8 cellular contexts compared by ENCODE assay signal in the genomic region with DNA sequence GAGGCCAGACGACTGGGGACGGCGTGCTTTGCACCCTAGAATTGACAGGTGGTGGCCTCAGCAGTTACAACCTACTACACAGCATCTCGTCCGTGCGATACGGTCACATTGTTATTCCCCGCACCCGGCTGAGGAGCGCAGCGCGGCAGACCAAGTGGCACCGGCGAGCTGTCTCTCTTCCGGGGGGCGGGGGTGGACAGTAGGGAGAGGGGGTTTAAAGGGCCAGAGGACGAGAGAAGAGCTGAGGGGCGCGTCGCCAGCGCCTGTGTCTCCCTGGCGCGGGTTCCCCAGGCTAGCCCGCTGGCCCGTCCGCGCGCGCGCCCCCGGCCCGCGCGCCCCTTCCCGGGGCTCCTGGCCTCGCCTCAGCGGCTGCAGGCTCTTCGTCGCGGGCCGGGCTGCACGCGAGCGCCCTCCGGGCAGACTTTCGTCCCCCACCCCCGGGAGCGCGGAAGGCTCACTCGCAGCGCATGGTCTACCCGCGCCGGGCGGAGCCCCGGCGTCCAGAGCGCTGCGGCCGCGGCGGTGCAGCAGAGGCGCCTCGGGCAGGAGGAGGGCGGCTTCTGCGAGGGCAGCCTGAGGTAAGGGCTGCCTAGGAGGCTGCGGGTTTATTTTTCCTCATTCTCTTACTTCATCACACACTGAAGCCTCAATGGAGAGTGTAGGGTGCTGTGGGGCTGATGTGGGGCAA. TPM values are rescaled to one million over a fixed set of nuclear protein-coding genes. Genes with fewer than 3 reads are reported as not detected.
DNase-seq lines count a peak whose midpoint lies in the region; ATAC-seq and TF ChIP-seq lines count a peak whose summit lies in the region.

A gene (plus strand): TSS at position 225 of the 688 bp plus-strand sequence.

- WGBS in adrenal gland, 4 donors: 0 to 5% (median 1%) methylated on average over 15 to 67 of the region's 67 CpGs

- H3K9me3 ChIP-seq in duodenal mucosa (ENCODE audit: control insufficient read depth in 1 of 2, low read length in 2 of 2): peaks cover 3 to 6% of the 10 kb centered on the region in 2 donors
- H3K9me3 ChIP-seq in mucosa of descending colon: peaks cover 14% of the 10 kb centered on the region
- peaks cover 0 to 11% (median 5%) of the 10 kb centered on the region in 3 donors for H3K9me3 ChIP-seq in adrenal gland (replicated peaks in 1 of 3)

- no peaks in the 10 kb centered on the region for H3K36me3 ChIP-seq in duodenal mucosa (ENCODE audit: control insufficient read depth in 1 of 2, insufficient read depth in 2 of 2, low read length in 2 of 2)
- no peaks in the 10 kb centered on the region for H3K36me3 ChIP-seq in mucosa of descending colon (ENCODE audit: low read depth)
- no peaks in the 10 kb centered on the region for H3K36me3 ChIP-seq in adrenal gland (replicated peaks in 1 of 2)

- no peak within 1 kb of the TSS for H3K27ac ChIP-seq in duodenal mucosa (ENCODE audit: low read depth, low read length)
- H3K27ac ChIP-seq in adrenal gland: peak within 1 kb of the TSS in 1 of 5 donors; percentile 22

- ATAC-seq in mucosa of descending colon: peak; percentile 71
- no peak for ATAC-seq in HG03039 (IDR thresholded peaks at IDR 0.05; ENCODE audit: unreplicated experiment)
- ATAC-seq in HG02981 (IDR thresholded peaks at IDR 0.05; ENCODE audit: unreplicated experiment): no peak

- H3K4me3 ChIP-seq in duodenal mucosa (ENCODE audit: low read depth in 1 of 2, low read length in 2 of 2) (peak within 1 kb of the TSS; percentile 33 to 40), mucosa of descending colon (no peak within 1 kb of the TSS), adrenal gland (peak within 1 kb of the TSS in 2 of 4 donors; percentile 9 to 47)

- H3K27me3 ChIP-seq in duodenal mucosa (ENCODE audit: control insufficient read depth in 1 of 2, insufficient read depth in 2 of 2, low read length in 2 of 2) (peaks cover 8 to 14% of the 10 kb centered on the region in 2 donors), adrenal gland (peaks cover 24% of the 10 kb centered on the region)

- intact Hi-C loops in mucosa of descending colon (cut with DNase I, micrococcal nuclease) (no loop called here), adrenal gland (cut with DNase I) (no loop called here)

- DNase-seq in ELF-1 (ENCODE audit: low read depth, low spot score) (peak; percentile 43), NCI-H2029 treated with DMSO at 0.1 percent for 48 hours (lab: John Stamatoyannopoulos, UW) (peak; percentile 17), mucosa of descending colon (peak; percentile 11 to 40 (median 33)), adrenal gland (no peak)
- no peak for DNase-seq in activated naive CD4-positive, alpha-beta T cell (lab: John Stamatoyannopoulos, UW)

- H3K4me1 ChIP-seq in duodenal mucosa (ENCODE audit: control insufficient read depth in 1 of 2, insufficient read depth in 2 of 2, low read length in 2 of 2): no peaks in the 10 kb centered on the region
- H3K4me1 ChIP-seq in mucosa of descending colon (ENCODE audit: low read depth): no peaks in the 10 kb centered on the region
- H3K4me1 ChIP-seq in adrenal gland (replicated peaks in 1 of 2): no peaks in the 10 kb centered on the region

- no peak within 1 kb of the TSS for H3K9ac ChIP-seq in duodenal mucosa (ENCODE audit: low read depth in 1 of 2, low read length in 2 of 2)

- no peak for TF ChIP-seq POLR2A in adrenal gland (IDR thresholded peaks at IDR 0.05)

- no peak for TF ChIP-seq CTCF in mucosa of descending colon (IDR thresholded peaks at IDR 0.05)
- TF ChIP-seq CTCF in adrenal gland (IDR thresholded peaks at IDR 0.05): no peak

RNA-seq across cellular contexts. Expression of the gene that starts here (rescaled TPM):
- total RNA-seq in mucosa of descending colon: 1 to 10 TPM; 3.4 to 6.6 (median 4.9) TPM
- total RNA-seq in adrenal gland: 10 to 100 TPM in 2 of 8 donors, 1 to 10 TPM in 6; 2.9 to 14.9 (median 5.0) TPM
- polyA plus RNA-seq in adrenal gland: 1 to 10 TPM; 1.2 to 2.4 (median 2.4) TPM

Comparison
In these comparisons a context has a peak if more than half of its experiments do, and no peak if none do; other contexts are left out.
1. DNase-seq: peak in ELF-1 (single experiment), NCI-H2029 treated with DMSO at 0.1 percent for 48 hours (single experiment) and mucosa of descending colon (3 of 3); none in adrenal gland (0 of 7) and activated naive CD4-positive, alpha-beta T cell (0 of 4).